In genomic region chr17:47285003-47285402, GRCh38 we compare ENCODE assay signal across 1 cellular context.
TF ChIP-seq lines count a peak whose summit lies in the region.

No MANE protein-coding gene starts in this region.

TF ChIP-seq in SK-N-SH, 30 proteins besides CTCF, POLR2A, EP300 and RAD21:
- no peak for TF ChIP-seq YY1 (IDR thresholded peaks at IDR 0.05; ENCODE audit: low read depth)
- no peak for TF ChIP-seq NRF1 (IDR thresholded peaks at IDR 0.05; ENCODE audit: low read depth, low read length)
- TF ChIP-seq USF2 (IDR thresholded peaks at IDR 0.05; ENCODE audit: borderline replicate concordance, low read depth, low read length), result no peak
- TF ChIP-seq GABPA (IDR thresholded peaks at IDR 0.05; ENCODE audit: low read depth), result no peak
- no peak for TF ChIP-seq FOSL2 (IDR thresholded peaks at IDR 0.05; ENCODE audit: borderline replicate concordance, low read depth)
- TF ChIP-seq PBX3 (IDR thresholded peaks at IDR 0.05), result no peak
- no peak for TF ChIP-seq MXI1 (IDR thresholded peaks at IDR 0.05; ENCODE audit: low read depth, low read length)
- no peak for TF ChIP-seq GATA2 (CRISPR knock-in tag; IDR thresholded peaks at IDR 0.05)
- no peak for TF ChIP-seq JUND (IDR thresholded peaks at IDR 0.05)
- no peak for TF ChIP-seq ELF1 (IDR thresholded peaks at IDR 0.05)
- no peak for TF ChIP-seq RXRA (IDR thresholded peaks at IDR 0.05; ENCODE audit: borderline replicate concordance, low read depth)
- TF ChIP-seq TCF12 (IDR thresholded peaks at IDR 0.05), result no peak
- no peak for TF ChIP-seq MAX (IDR thresholded peaks at IDR 0.05; ENCODE audit: low read depth)
- TF ChIP-seq FOXJ3 (CRISPR knock-in tag; IDR thresholded peaks at IDR 0.05), result no peak
- TF ChIP-seq TEAD4 (IDR thresholded peaks at IDR 0.05; ENCODE audit: borderline replicate concordance, insufficient read depth), result no peak
- TF ChIP-seq TAF1 (IDR thresholded peaks at IDR 0.05; ENCODE audit: borderline replicate concordance, low read depth, low read length), result no peak
- TF ChIP-seq, protein P1, sequence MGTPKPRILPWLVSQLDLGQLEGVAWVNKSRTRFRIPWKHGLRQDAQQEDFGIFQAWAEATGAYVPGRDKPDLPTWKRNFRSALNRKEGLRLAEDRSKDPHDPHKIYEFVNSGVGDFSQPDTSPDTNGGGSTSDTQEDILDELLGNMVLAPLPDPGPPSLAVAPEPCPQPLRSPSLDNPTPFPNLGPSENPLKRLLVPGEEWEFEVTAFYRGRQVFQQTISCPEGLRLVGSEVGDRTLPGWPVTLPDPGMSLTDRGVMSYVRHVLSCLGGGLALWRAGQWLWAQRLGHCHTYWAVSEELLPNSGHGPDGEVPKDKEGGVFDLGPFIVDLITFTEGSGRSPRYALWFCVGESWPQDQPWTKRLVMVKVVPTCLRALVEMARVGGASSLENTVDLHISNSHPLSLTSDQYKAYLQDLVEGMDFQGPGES (IDR thresholded peaks at IDR 0.05; ENCODE audit: low read depth, low read length), result no peak
- TF ChIP-seq SIN3A (IDR thresholded peaks at IDR 0.05; ENCODE audit: borderline replicate concordance, low read depth, low read length), result no peak
